7 cellular contexts compared by ENCODE assay signal in genomic region chr5:96614110-96614691, GRCh38. TPM values are rescaled to one million over a fixed set of nuclear protein-coding genes. Genes with fewer than 3 reads are reported as not detected.
DNase-seq lines count a peak whose midpoint lies in the region; ATAC-seq and TF ChIP-seq lines count a peak whose summit lies in the region.

No MANE protein-coding gene starts in this region.

- peaks cover 8% of the 10 kb centered on the region for H3K4me1 ChIP-seq in psoas muscle

- peak; percentile 87 to 93 for ATAC-seq in left cardiac atrium
- peak; percentile 93 to 98 (median 96) for ATAC-seq in psoas muscle

- peak overlapping the region; percentile 48 for H3K27ac ChIP-seq in psoas muscle

- DNase-seq in GM06990 (ENCODE audit: extremely low read depth, insufficient read length) (peak; percentile 5), LoVo (ENCODE audit: low spot score) (peak; percentile 85), SHP77 (lab: John Stamatoyannopoulos, UW) (peak; percentile 67 to 70), amygdala (lab: John Stamatoyannopoulos, UW) (peak in 40 of 56 donors; percentile 3 to 85 (median 26)), left cardiac atrium (peak; percentile 44), psoas muscle (no peak), OCI-M2 (lab: John Stamatoyannopoulos, UW; ENCODE audit: unreplicated experiment) (no peak)

- no peaks in the 10 kb centered on the region for H3K9me3 ChIP-seq in psoas muscle

- intact Hi-C loops in left cardiac atrium (cut with DNase I) (loop anchor here (2.0 to 10.0 kb wide), 5 partner anchors 71 to 541 kb away; no protein-coding TSS in a partner anchor), psoas muscle (cut with DNase I) (loop anchor here (1.0 to 10.0 kb wide), 4 partner anchors 74 to 551 kb away; no protein-coding TSS in a partner anchor)

- WGBS in psoas muscle, 3 donors: 23 to 26% (median 24%) methylated on average over 6 of the region's 6 CpGs

- H3K36me3 ChIP-seq in GM06990 (ENCODE audit: control insufficient read depth, insufficient read depth, low read length): no peaks in the 10 kb centered on the region
- no peaks in the 10 kb centered on the region for H3K36me3 ChIP-seq in psoas muscle (ENCODE audit: insufficient read depth in 1 of 2, low read depth in 1 of 2)

- H3K4me3 ChIP-seq in GM06990 (replicated peaks; ENCODE audit: low read depth, low read length) (no peak overlapping the region), psoas muscle (no peak overlapping the region)

- H3K27me3 ChIP-seq in GM06990 (replicated peaks; ENCODE audit: control insufficient read depth, insufficient read depth, low read length): no peaks in the 10 kb centered on the region
- H3K27me3 ChIP-seq in psoas muscle (ENCODE audit: insufficient read depth in 3 of 3, low read length in 2 of 3): no peaks in the 10 kb centered on the region

- peak; percentile 40 for TF ChIP-seq CTCF in GM06990 (IDR thresholded peaks at IDR 0.05; ENCODE audit: insufficient read depth, low read length, poor library complexity, severe bottlenecking)
- peak; percentile 63 for TF ChIP-seq CTCF in psoas muscle (IDR thresholded peaks at IDR 0.05)

RNA-seq across cellular contexts. Expression of gene CAST, which starts 48.0 kb away (rescaled TPM):
- 100 to 1,000 TPM; 422 to 589 TPM for total RNA-seq in left cardiac atrium
- 100 to 1,000 TPM; 193 to 447 (median 387) TPM for total RNA-seq in psoas muscle
- 100 to 1,000 TPM; 231 to 312 (median 291) TPM for polyA plus RNA-seq in psoas muscle

Comparison
In these comparisons a context has a peak if more than half of its experiments do, and no peak if none do; other contexts are left out.
1. DNase-seq: peak in GM06990 (single experiment), LoVo (single experiment), SHP77 (2 of 2), amygdala (40 of 56) and left cardiac atrium (single experiment); none in psoas muscle (0 of 2) and OCI-M2 (single experiment).